Comparison of ENCODE assay signal across 8 cellular contexts in the genomic region with DNA sequence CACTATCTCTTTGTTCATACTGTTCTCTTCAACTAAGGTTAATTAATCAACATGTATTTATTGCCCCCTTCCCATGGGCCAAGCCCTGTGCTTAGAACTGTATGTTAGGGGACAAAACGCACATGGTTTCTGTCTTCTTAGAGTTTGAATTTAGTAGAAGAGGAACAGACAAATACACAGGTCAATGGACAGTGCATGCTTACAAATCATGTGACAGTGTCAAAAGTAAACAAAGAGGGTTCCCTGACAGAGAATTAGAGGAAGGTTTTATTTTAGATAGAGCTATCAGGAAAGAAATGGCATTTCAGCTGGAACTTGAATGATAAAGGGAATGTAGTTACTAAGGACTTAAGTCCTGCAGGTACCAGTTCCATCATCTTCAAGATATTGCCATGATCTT.
"Had no signal": no experiment of that assay in that cellular context is flagged by ENCODE, and none has a peak within 500 bp of the region (broad histone marks: within the 10 kb centered on the region; RNA-seq: fewer than 3 reads in every experiment).

No MANE protein-coding gene starts in this region.

- ATAC-seq: GM23338 had no signal

- DNase-seq: H9, HCEC 1CT, IMR-90, KBM-7 had no signal

- H3K4me2 ChIP-seq: GM23338, KMS-11 had no signal

- H3K9ac ChIP-seq: KMS-11 had no signal

- H3K27ac ChIP-seq: KMS-11 had no signal

- H3K4me3 ChIP-seq: GM23338 had no signal

- H2AFZ ChIP-seq: GM23338 had no signal

- FAIRE-seq: H1, H54 had no signal
